ENCODE assay signal across 11 cellular contexts in genomic region chr9:88818495-88819201, GRCh38.
DNase-seq lines count a peak whose midpoint lies in the region; FAIRE-seq and TF ChIP-seq lines count a peak whose summit lies in the region.
"Had no signal": no experiment of that assay in that cellular context is flagged by ENCODE, and none has a peak within 500 bp of the region (broad histone marks: within the 10 kb centered on the region; RNA-seq: fewer than 3 reads in every experiment).

No MANE protein-coding gene starts in this region.

- H4K20me1 ChIP-seq in endothelial cell of umbilical vein (replicated peaks; ENCODE audit: control insufficient read depth, extremely low read depth, insufficient read depth, low read length) = no peaks in the 10 kb centered on the region

- CTCF ChIA-PET in endothelial cell of umbilical vein (lab: Charles Lee) = interaction anchor here (1.0 to 1.2 kb wide), 2 partner anchors 36 to 182 kb away, joined by 3 to 5 read pairs; no protein-coding TSS in a partner anchor

- H3K4me1 ChIP-seq in endothelial cell of umbilical vein (ENCODE audit: control insufficient read depth, extremely low read depth, insufficient read depth, low read length) = no peaks in the 10 kb centered on the region
- H3K4me1 ChIP-seq: gastrocnemius medialis had no signal

- peaks cover 4% of the 10 kb centered on the region for H3K27me3 Mint-ChIP-seq in nephron progenitor cell (ENCODE audit: low read depth, poor library complexity)

- no peaks in the 10 kb centered on the region for H3K36me3 ChIP-seq in endothelial cell of umbilical vein (ENCODE audit: control insufficient read depth in 2 of 2, extremely low read depth in 1 of 2, insufficient read depth in 2 of 2, low read length in 2 of 2)
- H3K36me3 ChIP-seq: gastrocnemius medialis had no signal

- no peak for TF ChIP-seq POLR2A in endothelial cell of umbilical vein (IDR thresholded peaks at IDR 0.05; ENCODE audit: low read depth, low read length)

- H2AFZ ChIP-seq in endothelial cell of umbilical vein (ENCODE audit: low read depth, low read length) = peak overlapping the region; percentile 1

- H3K36me3 Mint-ChIP-seq in nephron progenitor cell (ENCODE audit: low read depth) = no peaks in the 10 kb centered on the region

- H3K9me3 Mint-ChIP-seq in nephron progenitor cell = no peaks in the 10 kb centered on the region

- peak overlapping the region; percentile 85 for H3K27ac Mint-ChIP-seq in nephron progenitor cell

- POLR2A ChIA-PET in endothelial cell of umbilical vein (lab: Charles Lee) = no interaction called here

- H3K4me2 ChIP-seq in endothelial cell of umbilical vein (ENCODE audit: insufficient read depth, low read length) = no peak overlapping the region

- no peaks in the 10 kb centered on the region for H3K79me2 ChIP-seq in endothelial cell of umbilical vein (ENCODE audit: control insufficient read depth, insufficient read depth, low read length)

- intact Hi-C loops in endothelial cell of umbilical vein (cut with micrococcal nuclease) = no loop called here

- no peaks in the 10 kb centered on the region for H3K9me3 ChIP-seq in endothelial cell of umbilical vein (replicated peaks; ENCODE audit: control insufficient read depth, insufficient read depth, low read length)
- H3K9me3 ChIP-seq: gastrocnemius medialis had no signal

- H3K4me3 Mint-ChIP-seq in nephron progenitor cell = peak overlapping the region; percentile 46

- FAIRE-seq in endothelial cell of umbilical vein (lab: Jason Lieb, UNC) (no peak), RCC 7860 (lab: Jason Lieb, UNC) (no peak)
- FAIRE-seq: GM19239 had no signal

- no peak overlapping the region for H3K4me3 ChIP-seq in endothelial cell of umbilical vein (replicated peaks in 1 of 3; ENCODE audit: insufficient read depth in 1 of 3, low read depth in 1 of 3, low read length in 3 of 3)
- H3K4me3 ChIP-seq: gastrocnemius medialis, skin epidermis had no signal

- H3K9me1 ChIP-seq in endothelial cell of umbilical vein (replicated peaks; ENCODE audit: control insufficient read depth, extremely low read depth, insufficient read depth, low read length) = no peaks in the 10 kb centered on the region

- no peaks in the 10 kb centered on the region for H3K27me3 ChIP-seq in endothelial cell of umbilical vein (ENCODE audit: control insufficient read depth in 2 of 2, insufficient read depth in 2 of 2, low read length in 2 of 2)
- H3K27me3 ChIP-seq: gastrocnemius medialis had no signal

- peak; percentile 91 for DNase-seq in Daoy (ENCODE audit: low read depth)
- DNase-seq in NCI-H2171 (lab: John Stamatoyannopoulos, UW) = peak; percentile 4
- peak; percentile 36 for DNase-seq in endothelial cell of umbilical vein (ENCODE audit: low read depth, low spot score)
- peak; percentile 29 for DNase-seq in nephron progenitor cell
- DNase-seq in NCI-H187 (lab: John Stamatoyannopoulos, UW) = no peak
- DNase-seq in activated CD4-positive, alpha-beta T cell treated with anti-CD3 and anti-CD28 coated beads for 48 hours = no peak
- no peak for DNase-seq in RCC 7860 (ENCODE audit: low spot score)
- DNase-seq in nucleus accumbens (lab: John Stamatoyannopoulos, UW) = no peak
- DNase-seq: gastrocnemius medialis had no signal

- TF ChIP-seq CTCF in endothelial cell of umbilical vein (IDR thresholded peaks at IDR 0.05; ENCODE audit: extremely low read depth in 1 of 2, insufficient read depth in 1 of 2, low read depth in 1 of 2, low read length in 2 of 2) (no peak), nephron progenitor cell (IDR thresholded peaks at IDR 0.05) (no peak)

- H3K9ac ChIP-seq in endothelial cell of umbilical vein (replicated peaks; ENCODE audit: extremely low read depth, insufficient read depth, low read length) = no peak overlapping the region

- no peak overlapping the region for H3K27ac ChIP-seq in endothelial cell of umbilical vein (ENCODE audit: insufficient read depth, low read depth, low read length)
- H3K27ac ChIP-seq: gastrocnemius medialis, skin epidermis had no signal

- H3K4me1 Mint-ChIP-seq in nephron progenitor cell = peaks cover 50% of the 10 kb centered on the region

- dilution Hi-C loops in endothelial cell of umbilical vein (cut with MboI; ENCODE audit: extremely low pct_ligation_motif_present, low sequenced_read_pairs) = no loop called here

- BruUV-seq in endothelial cell of umbilical vein (replicated peaks; lab: Mats Ljungman, UMichigan) = no TSS peak

TF ChIP-seq in endothelial cell of umbilical vein, 7 proteins besides CTCF, POLR2A, EP300 and RAD21:
- TF ChIP-seq EZH2 (IDR thresholded peaks at IDR 0.05; ENCODE audit: borderline replicate concordance, low read depth, low read length, severe bottlenecking) (no peak), JUN (IDR thresholded peaks at IDR 0.05; ENCODE audit: borderline replicate concordance, insufficient read depth, insufficient read length, low read depth) (no peak), POLR2AphosphoS5 (IDR thresholded peaks at IDR 0.05; ENCODE audit: insufficient read depth, low read depth, low read length) (no peak), MYC (IDR thresholded peaks at IDR 0.05; ENCODE audit: low read depth, low read length) (no peak)

Comparison
In these comparisons a context has a peak if more than half of its experiments do, and no peak if none do; other contexts are left out.
1. DNase-seq: peak in Daoy (single experiment), NCI-H2171 (single experiment), endothelial cell of umbilical vein (single experiment) and nephron progenitor cell (single experiment); none in NCI-H187 (0 of 2), activated CD4-positive, alpha-beta T cell treated with anti-CD3 and anti-CD28 coated beads for 48 hours (single experiment), RCC 7860 (single experiment) and nucleus accumbens (0 of 56).